1 cellular context compared by ENCODE assay signal in genomic region chr19:796692-797527, GRCh38.
TF ChIP-seq lines count a peak whose summit lies in the region.

Gene PTBP1 (plus strand): TSS chr19:797452. CDS start chr19:797498, 46 bp downstream.

TF ChIP-seq in GM12878, 131 proteins besides CTCF, POLR2A, EP300 and RAD21 (continued from another document):
- TF ChIP-seq PRDM15 (CRISPR knock-in tag; IDR thresholded peaks at IDR 0.05) (peak; percentile 82), CBX3 (IDR thresholded peaks at IDR 0.05; ENCODE audit: borderline replicate concordance, low read depth) (no peak)
